Comparison of ENCODE assay signal across 14 cellular contexts in genomic region chr2:112149866-112150435, GRCh38. TPM values are rescaled to one million over a fixed set of nuclear protein-coding genes. Genes with fewer than 3 reads are reported as not detected.
DNase-seq lines count a peak whose midpoint lies in the region; ATAC-seq and TF ChIP-seq lines count a peak whose summit lies in the region.
"Had no signal": no experiment of that assay in that cellular context is flagged by ENCODE, and none has a peak within 500 bp of the region (broad histone marks: within the 10 kb centered on the region; RNA-seq: fewer than 3 reads in every experiment).

No MANE protein-coding gene starts in this region.

- no peaks in the 10 kb centered on the region for H3K9me3 Mint-ChIP-seq in osteocyte (ENCODE audit: unreplicated experiment)
- H3K9me3 Mint-ChIP-seq: activated B cell treated with CpG ODN at 0.5 μM for 24 hours had no signal

- H3K27me3 ChIP-seq in heart right ventricle, result no peaks in the 10 kb centered on the region
- H3K27me3 ChIP-seq in esophagus squamous epithelium, result no peaks in the 10 kb centered on the region
- H3K27me3 ChIP-seq: cardiac muscle cell, ovary had no signal

- peaks cover 24% of the 10 kb centered on the region for H3K4me1 Mint-ChIP-seq in osteocyte (ENCODE audit: unreplicated experiment)

- DNase-seq in heart right ventricle (no peak), Right ventricle myocardium inferior (ENCODE audit: missing footprints) (no peak), esophagus squamous epithelium (lab: John Stamatoyannopoulos, UW) (no peak), osteocyte (ENCODE audit: extremely low spot score, unreplicated experiment) (peak; percentile 54), retina (no peak)
- DNase-seq: activated B cell treated with CpG ODN at 0.5 μM for 24 hours, midbrain, NCI-H446 treated with DMSO at 0.1 percent for 48 hours had no signal

- TF ChIP-seq CTCF in heart right ventricle (IDR thresholded peaks at IDR 0.05), result no peak
- TF ChIP-seq CTCF in esophagus squamous epithelium (IDR thresholded peaks at IDR 0.05), result no peak
- TF ChIP-seq CTCF in osteocyte (IDR thresholded peaks at IDR 0.05), result no peak

- no peaks in the 10 kb centered on the region for H3K9me3 ChIP-seq in heart right ventricle
- no peaks in the 10 kb centered on the region for H3K9me3 ChIP-seq in esophagus squamous epithelium
- H3K9me3 ChIP-seq: ovary had no signal

- peaks cover 1% of the 10 kb centered on the region for H3K36me3 Mint-ChIP-seq in osteocyte (ENCODE audit: unreplicated experiment)
- H3K36me3 Mint-ChIP-seq: activated naive CD8-positive, alpha-beta T cell had no signal

- peaks cover 0 to 24% (median 8%) of the 10 kb centered on the region in 9 donors for H3K4me1 ChIP-seq in heart right ventricle
- no peaks in the 10 kb centered on the region for H3K4me1 ChIP-seq in esophagus squamous epithelium

- H3K4me3 Mint-ChIP-seq in osteocyte (ENCODE audit: unreplicated experiment), result no peak overlapping the region
- H3K4me3 Mint-ChIP-seq: activated B cell treated with CpG ODN at 0.5 μM for 24 hours; activated naive CD8-positive, alpha-beta T cell had no signal

- H3K27ac ChIP-seq in heart right ventricle (peak overlapping the region in 8 of 10 donors; percentile 18 to 72 (median 34)), esophagus squamous epithelium (peak overlapping the region in 3 of 4 donors; percentile 7 to 54 (median 9))
- H3K27ac ChIP-seq: cardiac muscle cell, ovary had no signal

- H3K36me3 ChIP-seq in heart right ventricle (no peaks in the 10 kb centered on the region), esophagus squamous epithelium (no peaks in the 10 kb centered on the region)
- H3K36me3 ChIP-seq: cardiac muscle cell, ovary had no signal

- ATAC-seq in heart right ventricle (peak in 5 of 8 donors; percentile 5 to 31 (median 19)), Right ventricle myocardium inferior (no peak), GM18858 (IDR thresholded peaks at IDR 0.05; ENCODE audit: unreplicated experiment) (no peak), GM21619 (IDR thresholded peaks at IDR 0.05; ENCODE audit: unreplicated experiment) (no peak), GM19035 (IDR thresholded peaks at IDR 0.05; ENCODE audit: unreplicated experiment) (no peak)

- no peak overlapping the region for H3K4me3 ChIP-seq in heart right ventricle
- no peak overlapping the region for H3K4me3 ChIP-seq in esophagus squamous epithelium
- H3K4me3 ChIP-seq: cardiac muscle cell, ovary had no signal

- intact Hi-C loops in heart right ventricle (cut with DNase I), result no loop called here
- intact Hi-C loops in Right ventricle myocardium inferior (cut with DNase I), result no loop called here
- intact Hi-C loops in esophagus squamous epithelium (cut with DNase I), result no loop called here

- H3K27me3 Mint-ChIP-seq in osteocyte (ENCODE audit: unreplicated experiment), result no peaks in the 10 kb centered on the region
- H3K27me3 Mint-ChIP-seq: activated B cell treated with CpG ODN at 0.5 μM for 24 hours; activated naive CD8-positive, alpha-beta T cell had no signal

- WGBS in heart right ventricle, 2 donors, result 66 to 70% methylated on average over 7 of the region's 7 CpGs
- WGBS in esophagus squamous epithelium, 2 donors, result 60 to 76% methylated on average over 7 of the region's 7 CpGs

- TF ChIP-seq POLR2A in esophagus squamous epithelium (IDR thresholded peaks at IDR 0.05), result no peak

- peak overlapping the region; percentile 94 for H3K27ac Mint-ChIP-seq in osteocyte (ENCODE audit: unreplicated experiment)
- H3K27ac Mint-ChIP-seq: activated B cell treated with CpG ODN at 0.5 μM for 24 hours had no signal

RNA-seq across cellular contexts. Expression of gene FBLN7, which starts 11.8 kb away (rescaled TPM):
- total RNA-seq in heart right ventricle (1 to 10 TPM in 5 of 10 donors, under 1 TPM in 5; 0.22 to 1.7 (median 0.90) TPM), Right ventricle myocardium inferior (0.54 TPM), esophagus squamous epithelium (1 to 10 TPM in 3 of 4 donors, not detected in 1; 1.1 to 2.9 (median 2.5) TPM), osteocyte (3.9 and 4.1 TPM in 2 replicates)
- under 1 TPM; 0.22 to 0.74 TPM for polyA plus RNA-seq in heart right ventricle

Comparison
In these comparisons a context has a peak if more than half of its experiments do, and no peak if none do; other contexts are left out.
1. ATAC-seq: peak in heart right ventricle (5 of 8); none in Right ventricle myocardium inferior (single experiment), GM18858 (single experiment), GM21619 (single experiment) and GM19035 (single experiment).